Comparison of ENCODE assay signal across 1 cellular context in the genomic region with DNA sequence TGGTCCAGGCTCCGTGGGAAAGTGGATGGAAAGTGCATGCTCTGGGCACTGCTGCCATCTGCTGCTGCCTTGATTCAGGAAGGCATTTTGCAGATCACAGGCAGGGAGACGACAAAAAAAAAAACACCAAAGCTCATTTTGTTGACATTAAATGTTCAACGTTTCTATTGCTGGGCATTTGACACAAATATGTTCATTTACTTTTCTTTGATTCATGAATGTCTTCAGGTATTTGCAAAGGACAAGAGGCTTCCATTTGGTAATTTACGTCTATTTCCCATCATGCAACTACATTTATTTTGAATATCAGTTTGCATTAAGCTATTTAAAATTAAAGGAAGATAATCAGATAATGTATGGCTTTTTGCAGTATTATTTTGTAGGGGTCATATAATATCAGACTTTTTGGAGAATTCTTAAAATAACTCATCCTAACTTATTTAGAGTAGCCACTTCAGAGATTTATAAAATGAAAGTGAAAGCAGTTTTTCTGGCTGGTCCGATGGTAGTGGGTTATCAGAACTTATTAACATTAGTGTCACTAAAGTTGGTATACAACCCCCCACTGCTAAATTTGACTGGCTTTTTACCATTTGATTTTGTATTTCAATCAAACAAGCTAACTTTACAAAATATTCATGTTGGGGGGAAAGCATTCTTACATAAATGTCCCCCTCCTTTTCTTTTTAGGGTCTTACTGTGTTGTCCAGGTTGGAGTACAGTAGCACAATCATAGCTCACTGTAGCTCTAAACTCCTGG.
TF ChIP-seq lines count a peak whose summit lies in the region.

No MANE protein-coding gene starts in this region.

TF ChIP-seq in HepG2, 621 proteins besides CTCF, POLR2A, EP300 and RAD21 (continued from another document and continues in another):
- TF ChIP-seq, protein P1, sequence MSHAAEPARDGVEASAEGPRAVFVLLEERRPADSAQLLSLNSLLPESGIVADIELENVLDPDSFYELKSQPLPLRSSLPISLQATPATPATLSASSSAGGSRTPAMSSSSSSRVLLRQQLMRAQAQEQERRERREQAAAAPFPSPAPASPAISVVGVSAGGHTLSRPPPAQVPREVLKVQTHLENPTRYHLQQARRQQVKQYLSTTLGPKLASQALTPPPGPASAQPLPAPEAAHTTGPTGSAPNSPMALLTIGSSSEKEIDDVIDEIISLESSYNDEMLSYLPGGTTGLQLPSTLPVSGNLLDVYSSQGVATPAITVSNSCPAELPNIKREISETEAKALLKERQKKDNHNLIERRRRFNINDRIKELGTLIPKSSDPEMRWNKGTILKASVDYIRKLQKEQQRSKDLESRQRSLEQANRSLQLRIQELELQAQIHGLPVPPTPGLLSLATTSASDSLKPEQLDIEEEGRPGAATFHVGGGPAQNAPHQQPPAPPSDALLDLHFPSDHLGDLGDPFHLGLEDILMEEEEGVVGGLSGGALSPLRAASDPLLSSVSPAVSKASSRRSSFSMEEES (CRISPR knock-in tag; IDR thresholded peaks at IDR 0.05): no peak
- TF ChIP-seq KMT2A (CRISPR knock-in tag; IDR thresholded peaks at IDR 0.05) (peak; percentile 26; the same call in 1 of the 2 replicates), KAT2B (IDR thresholded peaks at IDR 0.05; ENCODE audit: borderline replicate concordance, low read depth, low read length) (no peak), RORA (CRISPR knock-in tag; IDR thresholded peaks at IDR 0.05) (no peak), HOXD1 (CRISPR knock-in tag; IDR thresholded peaks at IDR 0.05) (no peak), ZNF282 (IDR thresholded peaks at IDR 0.05; ENCODE audit: partially characterized antibody) (no peak), GATAD2A (CRISPR knock-in tag; IDR thresholded peaks at IDR 0.05) (peak; percentile 3; the same call in 1 of the 2 replicates), KDM6A (CRISPR knock-in tag; IDR thresholded peaks at IDR 0.05; ENCODE audit: low read depth) (no peak), ZNF24 (IDR thresholded peaks at IDR 0.05) (peak; percentile 95), ZNF549 (CRISPR knock-in tag; IDR thresholded peaks at IDR 0.05) (no peak), POLR2AphosphoS2 (IDR thresholded peaks at IDR 0.05; ENCODE audit: low read depth, low read length) (no peak), ZNF790 (CRISPR knock-in tag; IDR thresholded peaks at IDR 0.05; ENCODE audit: borderline replicate concordance) (no peak), MAF1 (CRISPR knock-in tag; IDR thresholded peaks at IDR 0.05; ENCODE audit: borderline replicate concordance) (peak; percentile 59; the same call in 1 of the 2 replicates), RBM39 (IDR thresholded peaks at IDR 0.05; ENCODE audit: low read depth, low read length, poor library complexity, severe bottlenecking) (no peak), KDM2A (CRISPR knock-in tag; IDR thresholded peaks at IDR 0.05; ENCODE audit: borderline replicate concordance, low read depth) (0 out of 2 replicates have a peak, but pooled peaks have one; percentile 31), ZFYVE20 (CRISPR knock-in tag; IDR thresholded peaks at IDR 0.05; ENCODE audit: borderline replicate concordance, low read depth) (no peak), TOE1 (CRISPR knock-in tag; IDR thresholded peaks at IDR 0.05) (peak; percentile 63; the same call in 1 of the 2 replicates), ZNF777 (CRISPR knock-in tag; IDR thresholded peaks at IDR 0.05) (no peak), MTF1 (CRISPR knock-in tag; IDR thresholded peaks at IDR 0.05) (no peak), NFRKB (IDR thresholded peaks at IDR 0.05) (no peak), CREB1 (IDR thresholded peaks at IDR 0.05) (no peak), CREB1 (CRISPR knock-in tag; IDR thresholded peaks at IDR 0.05) (peak; percentile 17; the same call in 1 of the 2 replicates), HNF4A (CRISPR knock-in tag; IDR thresholded peaks at IDR 0.05) (no peak), ARHGAP35 (CRISPR knock-in tag; IDR thresholded peaks at IDR 0.05; ENCODE audit: borderline replicate concordance) (no peak), ZNF605 (CRISPR knock-in tag; IDR thresholded peaks at IDR 0.05) (no peak), GPN1 (CRISPR knock-in tag; IDR thresholded peaks at IDR 0.05; ENCODE audit: borderline replicate concordance) (no peak), PCBP2 (optimal IDR thresholded peaks at IDR 0.05; ENCODE audit: low read depth, low read length, poor library complexity, severe bottlenecking) (no peak), FOXO1 (CRISPR knock-in tag; IDR thresholded peaks at IDR 0.05) (no peak)
- TF ChIP-seq, protein P2, sequence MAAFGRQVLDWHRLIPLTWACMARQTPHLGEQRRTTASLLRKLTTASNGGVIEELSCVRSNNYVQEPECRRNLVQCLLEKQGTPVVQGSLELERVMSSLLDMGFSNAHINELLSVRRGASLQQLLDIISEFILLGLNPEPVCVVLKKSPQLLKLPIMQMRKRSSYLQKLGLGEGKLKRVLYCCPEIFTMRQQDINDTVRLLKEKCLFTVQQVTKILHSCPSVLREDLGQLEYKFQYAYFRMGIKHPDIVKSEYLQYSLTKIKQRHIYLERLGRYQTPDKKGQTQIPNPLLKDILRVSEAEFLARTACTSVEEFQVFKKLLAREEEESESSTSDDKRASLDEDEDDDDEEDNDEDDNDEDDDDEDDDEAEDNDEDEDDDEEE (CRISPR knock-in tag; IDR thresholded peaks at IDR 0.05): no peak
- TF ChIP-seq, protein P3, sequence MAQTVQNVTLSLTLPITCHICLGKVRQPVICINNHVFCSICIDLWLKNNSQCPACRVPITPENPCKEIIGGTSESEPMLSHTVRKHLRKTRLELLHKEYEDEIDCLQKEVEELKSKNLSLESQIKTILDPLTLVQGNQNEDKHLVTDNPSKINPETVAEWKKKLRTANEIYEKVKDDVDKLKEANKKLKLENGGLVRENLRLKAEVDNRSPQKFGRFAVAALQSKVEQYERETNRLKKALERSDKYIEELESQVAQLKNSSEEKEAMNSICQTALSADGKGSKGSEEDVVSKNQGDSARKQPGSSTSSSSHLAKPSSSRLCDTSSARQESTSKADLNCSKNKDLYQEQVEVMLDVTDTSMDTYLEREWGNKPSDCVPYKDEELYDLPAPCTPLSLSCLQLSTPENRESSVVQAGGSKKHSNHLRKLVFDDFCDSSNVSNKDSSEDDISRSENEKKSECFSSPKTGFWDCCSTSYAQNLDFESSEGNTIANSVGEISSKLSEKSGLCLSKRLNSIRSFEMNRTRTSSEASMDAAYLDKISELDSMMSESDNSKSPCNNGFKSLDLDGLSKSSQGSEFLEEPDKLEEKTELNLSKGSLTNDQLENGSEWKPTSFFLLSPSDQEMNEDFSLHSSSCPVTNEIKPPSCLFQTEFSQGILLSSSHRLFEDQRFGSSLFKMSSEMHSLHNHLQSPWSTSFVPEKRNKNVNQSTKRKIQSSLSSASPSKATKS (CRISPR knock-in tag; IDR thresholded peaks at IDR 0.05): no peak
- TF ChIP-seq, protein P4, sequence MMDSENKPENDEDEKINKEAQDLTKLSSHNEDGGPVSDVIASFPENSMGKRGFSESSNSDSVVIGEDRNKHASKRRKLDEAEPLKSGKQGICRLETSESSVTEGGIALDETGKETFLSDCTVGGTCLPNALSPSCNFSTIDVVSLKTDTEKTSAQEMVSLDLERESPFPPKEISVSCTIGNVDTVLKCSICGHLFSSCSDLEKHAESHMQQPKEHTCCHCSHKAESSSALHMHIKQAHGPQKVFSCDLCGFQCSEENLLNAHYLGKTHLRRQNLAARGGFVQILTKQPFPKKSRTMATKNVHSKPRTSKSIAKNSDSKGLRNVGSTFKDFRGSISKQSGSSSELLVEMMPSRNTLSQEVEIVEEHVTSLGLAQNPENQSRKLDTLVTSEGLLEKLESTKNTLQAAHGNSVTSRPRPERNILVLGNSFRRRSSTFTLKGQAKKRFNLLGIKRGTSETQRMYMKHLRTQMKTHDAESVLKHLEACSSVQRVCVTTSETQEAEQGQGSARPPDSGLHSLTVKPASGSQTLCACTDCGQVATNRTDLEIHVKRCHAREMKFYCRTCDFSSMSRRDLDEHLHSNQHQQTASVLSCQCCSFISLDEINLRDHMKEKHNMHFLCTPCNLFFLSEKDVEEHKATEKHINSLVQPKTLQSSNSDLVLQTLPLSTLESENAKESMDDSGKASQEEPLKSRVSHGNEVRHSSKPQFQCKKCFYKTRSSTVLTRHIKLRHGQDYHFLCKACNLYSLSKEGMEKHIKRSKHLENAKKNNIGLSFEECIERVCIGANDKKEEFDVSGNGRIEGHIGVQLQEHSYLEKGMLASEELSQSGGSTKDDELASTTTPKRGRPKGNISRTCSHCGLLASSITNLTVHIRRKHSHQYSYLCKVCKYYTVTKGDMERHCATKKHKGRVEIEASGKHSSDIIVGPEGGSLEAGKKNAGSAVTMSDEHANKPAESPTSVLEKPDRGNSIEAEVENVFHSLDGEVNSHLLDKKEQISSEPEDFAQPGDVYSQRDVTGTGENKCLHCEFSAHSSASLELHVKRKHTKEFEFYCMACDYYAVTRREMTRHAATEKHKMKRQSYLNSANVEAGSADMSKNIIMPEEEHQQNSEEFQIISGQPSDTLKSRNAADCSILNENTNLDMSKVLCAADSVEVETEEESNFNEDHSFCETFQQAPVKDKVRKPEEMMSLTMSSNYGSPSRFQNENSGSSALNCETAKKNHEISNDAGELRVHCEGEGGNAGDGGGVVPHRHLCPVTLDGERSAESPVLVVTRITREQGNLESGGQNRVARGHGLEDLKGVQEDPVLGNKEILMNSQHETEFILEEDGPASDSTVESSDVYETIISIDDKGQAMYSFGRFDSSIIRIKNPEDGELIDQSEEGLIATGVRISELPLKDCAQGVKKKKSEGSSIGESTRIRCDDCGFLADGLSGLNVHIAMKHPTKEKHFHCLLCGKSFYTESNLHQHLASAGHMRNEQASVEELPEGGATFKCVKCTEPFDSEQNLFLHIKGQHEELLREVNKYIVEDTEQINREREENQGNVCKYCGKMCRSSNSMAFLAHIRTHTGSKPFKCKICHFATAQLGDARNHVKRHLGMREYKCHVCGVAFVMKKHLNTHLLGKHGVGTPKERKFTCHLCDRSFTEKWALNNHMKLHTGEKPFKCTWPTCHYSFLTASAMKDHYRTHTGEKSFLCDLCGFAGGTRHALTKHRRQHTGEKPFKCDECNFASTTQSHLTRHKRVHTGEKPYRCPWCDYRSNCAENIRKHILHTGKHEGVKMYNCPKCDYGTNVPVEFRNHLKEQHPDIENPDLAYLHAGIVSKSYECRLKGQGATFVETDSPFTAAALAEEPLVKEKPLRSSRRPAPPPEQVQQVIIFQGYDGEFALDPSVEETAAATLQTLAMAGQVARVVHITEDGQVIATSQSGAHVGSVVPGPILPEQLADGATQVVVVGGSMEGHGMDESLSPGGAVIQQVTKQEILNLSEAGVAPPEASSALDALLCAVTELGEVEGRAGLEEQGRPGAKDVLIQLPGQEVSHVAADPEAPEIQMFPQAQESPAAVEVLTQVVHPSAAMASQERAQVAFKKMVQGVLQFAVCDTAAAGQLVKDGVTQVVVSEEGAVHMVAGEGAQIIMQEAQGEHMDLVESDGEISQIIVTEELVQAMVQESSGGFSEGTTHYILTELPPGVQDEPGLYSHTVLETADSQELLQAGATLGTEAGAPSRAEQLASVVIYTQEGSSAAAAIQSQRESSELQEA (CRISPR knock-in tag; IDR thresholded peaks at IDR 0.05; ENCODE audit: not compliant biosample characterization): no peak
- TF ChIP-seq, protein P5, sequence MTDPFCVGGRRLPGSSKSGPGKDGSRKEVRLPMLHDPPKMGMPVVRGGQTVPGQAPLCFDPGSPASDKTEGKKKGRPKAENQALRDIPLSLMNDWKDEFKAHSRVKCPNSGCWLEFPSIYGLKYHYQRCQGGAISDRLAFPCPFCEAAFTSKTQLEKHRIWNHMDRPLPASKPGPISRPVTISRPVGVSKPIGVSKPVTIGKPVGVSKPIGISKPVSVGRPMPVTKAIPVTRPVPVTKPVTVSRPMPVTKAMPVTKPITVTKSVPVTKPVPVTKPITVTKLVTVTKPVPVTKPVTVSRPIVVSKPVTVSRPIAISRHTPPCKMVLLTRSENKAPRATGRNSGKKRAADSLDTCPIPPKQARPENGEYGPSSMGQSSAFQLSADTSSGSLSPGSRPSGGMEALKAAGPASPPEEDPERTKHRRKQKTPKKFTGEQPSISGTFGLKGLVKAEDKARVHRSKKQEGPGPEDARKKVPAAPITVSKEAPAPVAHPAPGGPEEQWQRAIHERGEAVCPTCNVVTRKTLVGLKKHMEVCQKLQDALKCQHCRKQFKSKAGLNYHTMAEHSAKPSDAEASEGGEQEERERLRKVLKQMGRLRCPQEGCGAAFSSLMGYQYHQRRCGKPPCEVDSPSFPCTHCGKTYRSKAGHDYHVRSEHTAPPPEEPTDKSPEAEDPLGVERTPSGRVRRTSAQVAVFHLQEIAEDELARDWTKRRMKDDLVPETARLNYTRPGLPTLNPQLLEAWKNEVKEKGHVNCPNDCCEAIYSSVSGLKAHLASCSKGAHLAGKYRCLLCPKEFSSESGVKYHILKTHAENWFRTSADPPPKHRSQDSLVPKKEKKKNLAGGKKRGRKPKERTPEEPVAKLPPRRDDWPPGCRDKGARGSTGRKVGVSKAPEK (CRISPR knock-in tag; IDR thresholded peaks at IDR 0.05; ENCODE audit: borderline replicate concordance): no peak
- TF ChIP-seq, protein P6, sequence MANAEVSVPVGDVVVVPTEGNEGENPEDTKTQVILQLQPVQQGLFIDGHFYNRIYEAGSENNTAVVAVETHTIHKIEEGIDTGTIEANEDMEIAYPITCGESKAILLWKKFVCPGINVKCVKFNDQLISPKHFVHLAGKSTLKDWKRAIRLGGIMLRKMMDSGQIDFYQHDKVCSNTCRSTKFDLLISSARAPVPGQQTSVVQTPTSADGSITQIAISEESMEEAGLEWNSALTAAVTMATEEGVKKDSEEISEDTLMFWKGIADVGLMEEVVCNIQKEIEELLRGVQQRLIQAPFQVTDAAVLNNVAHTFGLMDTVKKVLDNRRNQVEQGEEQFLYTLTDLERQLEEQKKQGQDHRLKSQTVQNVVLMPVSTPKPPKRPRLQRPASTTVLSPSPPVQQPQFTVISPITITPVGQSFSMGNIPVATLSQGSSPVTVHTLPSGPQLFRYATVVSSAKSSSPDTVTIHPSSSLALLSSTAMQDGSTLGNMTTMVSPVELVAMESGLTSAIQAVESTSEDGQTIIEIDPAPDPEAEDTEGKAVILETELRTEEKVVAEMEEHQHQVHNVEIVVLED (CRISPR knock-in tag; IDR thresholded peaks at IDR 0.05; ENCODE audit: borderline replicate concordance): 0 out of 2 replicates have a peak, but pooled peaks have one; percentile 24
- TF ChIP-seq, protein P7, sequence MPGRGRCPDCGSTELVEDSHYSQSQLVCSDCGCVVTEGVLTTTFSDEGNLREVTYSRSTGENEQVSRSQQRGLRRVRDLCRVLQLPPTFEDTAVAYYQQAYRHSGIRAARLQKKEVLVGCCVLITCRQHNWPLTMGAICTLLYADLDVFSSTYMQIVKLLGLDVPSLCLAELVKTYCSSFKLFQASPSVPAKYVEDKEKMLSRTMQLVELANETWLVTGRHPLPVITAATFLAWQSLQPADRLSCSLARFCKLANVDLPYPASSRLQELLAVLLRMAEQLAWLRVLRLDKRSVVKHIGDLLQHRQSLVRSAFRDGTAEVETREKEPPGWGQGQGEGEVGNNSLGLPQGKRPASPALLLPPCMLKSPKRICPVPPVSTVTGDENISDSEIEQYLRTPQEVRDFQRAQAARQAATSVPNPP (CRISPR knock-in tag; IDR thresholded peaks at IDR 0.05): peak; percentile 100
- TF ChIP-seq, protein P8, sequence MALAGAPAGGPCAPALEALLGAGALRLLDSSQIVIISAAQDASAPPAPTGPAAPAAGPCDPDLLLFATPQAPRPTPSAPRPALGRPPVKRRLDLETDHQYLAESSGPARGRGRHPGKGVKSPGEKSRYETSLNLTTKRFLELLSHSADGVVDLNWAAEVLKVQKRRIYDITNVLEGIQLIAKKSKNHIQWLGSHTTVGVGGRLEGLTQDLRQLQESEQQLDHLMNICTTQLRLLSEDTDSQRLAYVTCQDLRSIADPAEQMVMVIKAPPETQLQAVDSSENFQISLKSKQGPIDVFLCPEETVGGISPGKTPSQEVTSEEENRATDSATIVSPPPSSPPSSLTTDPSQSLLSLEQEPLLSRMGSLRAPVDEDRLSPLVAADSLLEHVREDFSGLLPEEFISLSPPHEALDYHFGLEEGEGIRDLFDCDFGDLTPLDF (CRISPR knock-in tag; IDR thresholded peaks at IDR 0.05): no peak
